ENCODE assay signal across 7 cellular contexts in genomic region chr15:98518823-98519561, GRCh38.
DNase-seq lines count a peak whose midpoint lies in the region; ATAC-seq, FAIRE-seq and TF ChIP-seq lines count a peak whose summit lies in the region.

No MANE protein-coding gene starts in this region.

- H3K27me3 ChIP-seq in hepatocyte (no peaks in the 10 kb centered on the region), gastrocnemius medialis (no peaks in the 10 kb centered on the region)

- in situ Hi-C loops in gastrocnemius medialis (cut with MboI; ENCODE audit: low sequenced_read_pairs in 4 of 4), result loop anchor here (5.0 to 25.0 kb wide), 8 partner anchors 123 to 566 kb away; no protein-coding TSS in a partner anchor

- DNase-seq in GM12892 (ENCODE audit: insufficient read length) (peak; percentile 34), NCI-H128 (lab: John Stamatoyannopoulos, UW; ENCODE audit: unreplicated experiment) (peak; percentile 4), SW 1271 (lab: John Stamatoyannopoulos, UW) (peak; percentile 38 to 73), anterior cingulate cortex (lab: John Stamatoyannopoulos, UW) (peak in 37 of 58 donors; percentile 3 to 62 (median 23)), hepatocyte (ENCODE audit: low spot score) (peak; percentile 91), gastrocnemius medialis (no peak)

- H2AFZ ChIP-seq in hepatocyte, result no peak overlapping the region

- no peaks in the 10 kb centered on the region for H3K79me2 ChIP-seq in hepatocyte

- H3K9me3 ChIP-seq in hepatocyte (ENCODE audit: low read depth) (no peaks in the 10 kb centered on the region), gastrocnemius medialis (no peaks in the 10 kb centered on the region)

- H3K4me1 ChIP-seq in hepatocyte (ENCODE audit: insufficient read depth), result no peaks in the 10 kb centered on the region
- no peaks in the 10 kb centered on the region for H3K4me1 ChIP-seq in gastrocnemius medialis

- intact Hi-C loops in gastrocnemius medialis (cut with DNase I; ENCODE audit: low total_unique reads), result loop anchor here (1.0 to 5.0 kb wide), 3 partner anchors 140 to 558 kb away; no protein-coding TSS in a partner anchor

- no peaks in the 10 kb centered on the region for H4K20me1 ChIP-seq in hepatocyte (ENCODE audit: insufficient read depth, poor library complexity, severe bottlenecking)

- no peak for TF ChIP-seq POLR2A in GM12892 (IDR thresholded peaks at IDR 0.05; ENCODE audit: low read depth, low read length)
- TF ChIP-seq POLR2A in gastrocnemius medialis (IDR thresholded peaks at IDR 0.05), result no peak

- H3K4me3 ChIP-seq in hepatocyte, result no peak overlapping the region
- no peak overlapping the region for H3K4me3 ChIP-seq in gastrocnemius medialis

- no peaks in the 10 kb centered on the region for H3K36me3 ChIP-seq in hepatocyte (replicated peaks; ENCODE audit: insufficient read depth, low read depth)
- H3K36me3 ChIP-seq in gastrocnemius medialis, result no peaks in the 10 kb centered on the region

- peak; percentile 79 for ATAC-seq in HG02642 (IDR thresholded peaks at IDR 0.05; ENCODE audit: poor library complexity, unreplicated experiment)
- peak; percentile 68 to 82 for ATAC-seq in gastrocnemius medialis

- WGBS in hepatocyte (ENCODE audit: low lambda C conversion rate, missing lambda C conversion rate), result 39% methylated on average over 19 of the region's 19 CpGs

- TF ChIP-seq CTCF in hepatocyte (IDR thresholded peaks at IDR 0.05; ENCODE audit: poor library complexity), result peak; percentile 63
- TF ChIP-seq CTCF in gastrocnemius medialis (IDR thresholded peaks at IDR 0.05 in 4 of 5, conservative IDR thresholded peaks at IDR 0.05 in 1 of 5), result peak; percentile 67 to 90 (median 79)

- peak overlapping the region; percentile 59 for H3K4me2 ChIP-seq in hepatocyte

- H3K9me2 ChIP-seq in hepatocyte (replicated peaks; ENCODE audit: insufficient read depth), result no peaks in the 10 kb centered on the region

- H3K27ac ChIP-seq in hepatocyte (no peak overlapping the region), gastrocnemius medialis (no peak overlapping the region)

- FAIRE-seq in GM12892 (lab: Jason Lieb, UNC), result no peak

Comparison
In these comparisons a context has a peak if more than half of its experiments do, and no peak if none do; other contexts are left out.
1. DNase-seq: peak in GM12892 (single experiment), NCI-H128 (single experiment), SW 1271 (2 of 2), anterior cingulate cortex (37 of 58) and hepatocyte (single experiment); none in gastrocnemius medialis (0 of 2).